In genomic region chr20:3172933-3173581, GRCh38 we compare ENCODE assay signal across 8 cellular contexts. TPM values are rescaled to one million over a fixed set of nuclear protein-coding genes. Genes with fewer than 3 reads are reported as not detected.
DNase-seq lines count a peak whose midpoint lies in the region; ATAC-seq and TF ChIP-seq lines count a peak whose summit lies in the region.

Gene LZTS3, minus strand, starts transcription at chr20:3173549. Its CDS starts 6,386 bp downstream, at chr20:3167163.

- peaks cover 0 to 4% of the 10 kb centered on the region in 2 donors for H3K4me1 ChIP-seq in ascending aorta
- peaks cover 13% of the 10 kb centered on the region for H3K4me1 ChIP-seq in skeletal muscle satellite cell (ENCODE audit: control insufficient read depth, insufficient read depth, low read length)

- no peaks in the 10 kb centered on the region for H3K9me3 ChIP-seq in MG63
- H3K9me3 ChIP-seq in T-helper 17 cell (ENCODE audit: control insufficient read depth, low read length, poor library complexity, severe bottlenecking), result no peaks in the 10 kb centered on the region
- H3K9me3 ChIP-seq in ascending aorta, result no peaks in the 10 kb centered on the region
- H3K9me3 ChIP-seq in skeletal muscle satellite cell (replicated peaks; ENCODE audit: low read length), result no peaks in the 10 kb centered on the region

- peaks cover 34% of the 10 kb centered on the region for H3K27me3 Mint-ChIP-seq in T-helper 17 cell

- no peaks in the 10 kb centered on the region for H3K36me3 Mint-ChIP-seq in T-helper 17 cell (ENCODE audit: low read depth)

- peak in 1 of 3 experiments; percentile 7 for TF ChIP-seq CTCF in ascending aorta (IDR thresholded peaks at IDR 0.05)

- H3K4me1 Mint-ChIP-seq in T-helper 17 cell, result peaks cover 27% of the 10 kb centered on the region

- H3K36me3 ChIP-seq in MG63 (no peaks in the 10 kb centered on the region), ascending aorta (no peaks in the 10 kb centered on the region), skeletal muscle satellite cell (ENCODE audit: insufficient read depth, low read length) (no peaks in the 10 kb centered on the region)

- peak within 1 kb of the TSS; percentile 86 for H3K9ac ChIP-seq in skeletal muscle satellite cell (ENCODE audit: low read depth, low read length)

- H3K4me3 ChIP-seq in MG63 (peak within 1 kb of the TSS; percentile 61), ascending aorta (peak within 1 kb of the TSS; percentile 85 to 88), iPS-11a (ENCODE audit: low read depth, low read length) (peak within 1 kb of the TSS; percentile 98), skeletal muscle satellite cell (ENCODE audit: low read length) (peak within 1 kb of the TSS; percentile 84)

- intact Hi-C loops in ascending aorta (cut with DNase I), result loop anchor here (1.0 to 10.0 kb wide), 7 partner anchors 14 to 648 kb away; partner anchors contain the start of genes ATRN, DDRGK1, DNAAF9 and FASTKD5

- H3K27ac ChIP-seq in ascending aorta, result peak within 1 kb of the TSS; percentile 77 to 78

- peak; percentile 91 for DNase-seq in GM03348 (ENCODE audit: low spot score)
- peak; percentile 58 for DNase-seq in H4 (ENCODE audit: low spot score)
- peak; percentile 37 for DNase-seq in MG63
- DNase-seq in T-helper 17 cell, result peak; percentile 89 to 90 (median 89)
- peak in 1 of 2 donors; percentile 88 for DNase-seq in ascending aorta (ENCODE audit: low spot score in 2 of 2)
- no peak for DNase-seq in GF-D8 (lab: John Stamatoyannopoulos, UW)

- peak within 1 kb of the TSS; percentile 59 for H3K27ac Mint-ChIP-seq in T-helper 17 cell

- peak within 1 kb of the TSS; percentile 100 for H3K4me2 ChIP-seq in skeletal muscle satellite cell (ENCODE audit: low read length)

- H3K4me3 Mint-ChIP-seq in T-helper 17 cell, result peak within 1 kb of the TSS; percentile 90

- H3K27me3 ChIP-seq in MG63 (peaks cover 6% of the 10 kb centered on the region; the same call in 1 of the 2 replicates), ascending aorta (no peaks in the 10 kb centered on the region), skeletal muscle satellite cell (ENCODE audit: control insufficient read depth, insufficient read depth, low read length) (no peaks in the 10 kb centered on the region)

- ATAC-seq in T-helper 17 cell, result peak; percentile 91

RNA-seq across cellular contexts. Expression of gene LZTS3, which starts in this region (rescaled TPM):
- total RNA-seq in H4 (2014; rRNA removed; shearing (Covaris generic)), result 1.7 and 2.0 TPM in 2 replicates
- total RNA-seq in MG63 (2014; rRNA removed; shearing (Covaris generic); ENCODE audit: low replicate concordance), result 0.03 TPM in 1 of 2 replicates, not detected in the other
- total RNA-seq in T-helper 17 cell, result 10 to 100 TPM; 15.7 to 19.1 TPM
- total RNA-seq in ascending aorta, result 14.9 TPM
- 2.4 and 4.1 TPM in 2 replicates for total RNA-seq in skeletal muscle satellite cell (2012; rRNA removed)

Comparison
In these comparisons a context has a peak if more than half of its experiments do, and no peak if none do; other contexts are left out.
1. Peak in DNase-seq and H3K4me3 ChIP-seq in MG63; RNA of the gene not detected or under 1 TPM.